In the genomic region with DNA sequence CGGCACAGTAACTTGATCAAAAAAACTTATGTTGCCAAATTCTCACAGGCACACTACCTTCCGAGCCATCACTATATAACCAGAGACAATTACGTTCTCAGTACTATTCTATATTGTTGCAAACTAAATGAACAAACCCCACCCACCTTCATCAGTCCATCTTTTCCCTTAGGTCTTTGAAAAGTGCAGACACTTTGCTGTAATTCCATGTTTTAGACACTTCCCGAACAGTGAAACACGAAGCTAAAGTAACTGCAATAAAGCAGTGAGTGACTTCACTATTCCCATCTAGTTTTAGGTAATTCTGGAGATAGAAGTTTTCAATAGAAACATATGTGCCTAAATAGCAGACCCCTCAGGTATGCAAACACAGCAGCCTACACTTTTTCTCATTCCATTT, we compare ENCODE assay signal across 1 cellular context.
A peak's percentile ranks its signal among the peaks of the same experiment; 100 is the strongest.
TF ChIP-seq lines count a peak whose summit lies in the region.

No MANE protein-coding gene starts in this region.

TF ChIP-seq in HepG2, 621 proteins besides CTCF, POLR2A, EP300 and RAD21:
- TF ChIP-seq ZNF264 (CRISPR knock-in tag; IDR thresholded peaks at IDR 0.05) (no peak), RBFOX2 (IDR thresholded peaks at IDR 0.05; ENCODE audit: low read depth, low read length) (peak; percentile 30; the same call in 1 of the 2 replicates), RBM22 (optimal IDR thresholded peaks at IDR 0.05; ENCODE audit: low read length) (peak; percentile 91), POLR2AphosphoS2 (IDR thresholded peaks at IDR 0.05; ENCODE audit: low read depth, low read length) (peak; percentile 55; the same call in 1 of the 2 replicates)
